9 cellular contexts compared by ENCODE assay signal in the genomic region with DNA sequence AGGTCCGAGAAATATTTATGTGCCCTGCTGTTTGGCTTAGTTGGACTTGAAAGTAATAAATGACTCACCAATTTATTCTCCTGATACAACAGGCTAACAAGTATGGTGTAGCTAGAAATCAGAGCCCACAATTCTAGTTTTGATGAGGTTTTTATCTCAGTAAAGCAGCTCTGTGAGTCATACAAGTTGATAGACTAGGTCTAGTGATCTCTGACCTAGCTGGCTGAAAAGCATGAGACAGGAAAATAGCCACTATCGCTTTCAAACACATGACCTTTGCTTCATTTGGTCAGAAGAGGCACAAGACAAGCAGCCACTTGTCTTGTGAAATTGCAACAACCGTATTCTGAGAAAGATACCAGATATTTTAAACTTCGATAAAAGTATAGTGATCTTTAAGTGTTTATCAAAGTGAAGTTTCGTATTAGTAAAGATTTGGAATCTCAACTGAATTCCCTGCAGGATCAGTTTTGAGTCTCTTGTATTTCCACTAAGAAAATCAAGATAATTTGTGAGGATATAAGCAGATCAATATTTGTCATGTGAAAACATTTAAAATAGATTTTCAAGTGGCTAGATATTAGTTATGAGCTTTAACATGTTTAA.
A peak's percentile ranks its signal among the peaks of the same experiment; 100 is the strongest.
DNase-seq lines count a peak whose midpoint lies in the region; ATAC-seq, FAIRE-seq and TF ChIP-seq lines count a peak whose summit lies in the region.
"Had no signal": no experiment of that assay in that cellular context is flagged by ENCODE, and none has a peak within 500 bp of the region (broad histone marks: within the 10 kb centered on the region; RNA-seq: fewer than 3 reads in every experiment).

No MANE protein-coding gene starts in this region.

- H3K27me3 Mint-ChIP-seq in activated naive CD8-positive, alpha-beta T cell treated with anti-CD3 and anti-CD28 coated beads for 36 hours = no peaks in the 10 kb centered on the region

- no peak overlapping the region for H3K4me3 ChIP-seq in mesendoderm (ENCODE audit: low read length)
- no peak overlapping the region for H3K4me3 ChIP-seq in effector memory CD4-positive, alpha-beta T cell (ENCODE audit: insufficient read depth, low read depth, low read length, poor library complexity, severe bottlenecking)
- H3K4me3 ChIP-seq in tibial artery = no peak overlapping the region

- intact Hi-C loops in tibial artery (cut with DNase I; ENCODE audit: low total_unique reads) = no loop called here

- no peak overlapping the region for H3K4me3 Mint-ChIP-seq in activated naive CD8-positive, alpha-beta T cell treated with anti-CD3 and anti-CD28 coated beads for 36 hours

- peaks cover 5% of the 10 kb centered on the region for H3K4me1 Mint-ChIP-seq in activated naive CD8-positive, alpha-beta T cell treated with anti-CD3 and anti-CD28 coated beads for 36 hours

- no peaks in the 10 kb centered on the region for H3K9me3 Mint-ChIP-seq in activated naive CD8-positive, alpha-beta T cell treated with anti-CD3 and anti-CD28 coated beads for 36 hours

- no peaks in the 10 kb centered on the region for H3K79me1 ChIP-seq in mesendoderm (ENCODE audit: low read length)

- no peak overlapping the region for H4K8ac ChIP-seq in mesendoderm (ENCODE audit: low read depth, low read length)

- no peak overlapping the region for H2BK5ac ChIP-seq in mesendoderm (ENCODE audit: low read length)

- no peak overlapping the region for H2BK120ac ChIP-seq in mesendoderm (ENCODE audit: low read depth, low read length)

- H2AK5ac ChIP-seq in mesendoderm (ENCODE audit: low read length) = no peak overlapping the region

- H3K36me3 ChIP-seq in mesendoderm (ENCODE audit: control insufficient read depth, insufficient read depth, low read length) = no peaks in the 10 kb centered on the region
- no peaks in the 10 kb centered on the region for H3K36me3 ChIP-seq in effector memory CD4-positive, alpha-beta T cell (ENCODE audit: control insufficient read depth, insufficient read depth, low read length)
- H3K36me3 ChIP-seq in tibial artery = no peaks in the 10 kb centered on the region

- no peak overlapping the region for H3K27ac ChIP-seq in mesendoderm (ENCODE audit: low read depth, low read length)
- H3K27ac ChIP-seq in effector memory CD4-positive, alpha-beta T cell (ENCODE audit: insufficient read depth, low read length, poor library complexity, severe bottlenecking) = no peak overlapping the region
- H3K27ac ChIP-seq in tibial artery = no peak overlapping the region

- no peak for TF ChIP-seq CTCF in tibial artery (IDR thresholded peaks at IDR 0.05)

- no peak overlapping the region for H3K18ac ChIP-seq in mesendoderm (ENCODE audit: low read length)

- no peak overlapping the region for H3K27ac Mint-ChIP-seq in activated naive CD8-positive, alpha-beta T cell treated with anti-CD3 and anti-CD28 coated beads for 36 hours

- no peaks in the 10 kb centered on the region for H3K79me2 ChIP-seq in mesendoderm (ENCODE audit: control insufficient read depth, insufficient read depth, low read length)

- H3K9ac ChIP-seq in mesendoderm (ENCODE audit: low read length) = no peak overlapping the region

- DNase-seq in GM12891 (ENCODE audit: insufficient read length, low spot score) (no peak), mesendoderm (peak; percentile 16), tibial artery (no peak), DMS 273 treated with DMSO at 0.1 percent for 48 hours (lab: John Stamatoyannopoulos, UW) (no peak)
- no peak for DNase-seq in effector memory CD4-positive, alpha-beta T cell
- no peak for DNase-seq in activated naive CD8-positive, alpha-beta T cell treated with anti-CD3 and anti-CD28 coated beads for 36 hours
- DNase-seq: T1000 had no signal

- H4K5ac ChIP-seq in mesendoderm (ENCODE audit: low read length) = no peak overlapping the region

- ATAC-seq in HG02798 (IDR thresholded peaks at IDR 0.05; ENCODE audit: poor library complexity, unreplicated experiment) = peak; percentile 79
- peak; percentile 61 for ATAC-seq in SK-N-SH treated with all-trans-retinoic acid at 6 μM for 48 hours

- H3K36me3 Mint-ChIP-seq in activated naive CD8-positive, alpha-beta T cell treated with anti-CD3 and anti-CD28 coated beads for 36 hours = no peaks in the 10 kb centered on the region

- H3K27me3 ChIP-seq in mesendoderm (ENCODE audit: insufficient read depth, low read length, poor library complexity) = no peaks in the 10 kb centered on the region
- H3K27me3 ChIP-seq in effector memory CD4-positive, alpha-beta T cell (replicated peaks; ENCODE audit: control insufficient read depth, insufficient read depth, low read length, poor library complexity, severe bottlenecking) = no peaks in the 10 kb centered on the region
- no peaks in the 10 kb centered on the region for H3K27me3 ChIP-seq in tibial artery

- TF ChIP-seq POLR2A in GM12891 (IDR thresholded peaks at IDR 0.05; ENCODE audit: low read depth, low read length) = no peak

- H3K4me2 ChIP-seq in mesendoderm (ENCODE audit: low read length) = no peak overlapping the region

- no peak overlapping the region for H3K23ac ChIP-seq in mesendoderm (ENCODE audit: low read length)

- peak; percentile 74 for FAIRE-seq in GM12891 (lab: Jason Lieb, UNC)

- no peak overlapping the region for H3K56ac ChIP-seq in mesendoderm (ENCODE audit: low read length)

- no CpG with 5 or more reads among the region's 5 CpGs for WGBS in mesendoderm (ENCODE audit: extremely low coverage, insufficient coverage, low lambda C conversion rate)

- H3K4ac ChIP-seq in mesendoderm (ENCODE audit: low read depth, low read length) = no peak overlapping the region

- no peak overlapping the region for H2BK15ac ChIP-seq in mesendoderm (replicated peaks; ENCODE audit: low read depth)

- H3K4me1 ChIP-seq in mesendoderm (ENCODE audit: control insufficient read depth, low read depth, low read length) (no peaks in the 10 kb centered on the region), tibial artery (no peaks in the 10 kb centered on the region)
- H3K4me1 ChIP-seq in effector memory CD4-positive, alpha-beta T cell (ENCODE audit: control insufficient read depth, insufficient read depth, low read length, poor library complexity, severe bottlenecking) = no peaks in the 10 kb centered on the region

- H3K9me3 ChIP-seq in effector memory CD4-positive, alpha-beta T cell (ENCODE audit: control insufficient read depth, low read length) = no peaks in the 10 kb centered on the region
- H3K9me3 ChIP-seq in tibial artery = no peaks in the 10 kb centered on the region

TF ChIP-seq in GM12891, 5 proteins besides CTCF, POLR2A, EP300 and RAD21:
- no peak for TF ChIP-seq TAF1 (IDR thresholded peaks at IDR 0.05; ENCODE audit: low read depth, low read length)
TF ChIP-seq in GM12891: peak in this region for 0.

TF ChIP-seq in SK-N-SH treated with all-trans-retinoic acid at 6 μM for 48 hours, 23 proteins besides CTCF, POLR2A, EP300 and RAD21 (continues in another document):
- no peak for TF ChIP-seq ZFP30 (CRISPR knock-in tag; IDR thresholded peaks at IDR 0.05)
- no peak for TF ChIP-seq BACH2 (CRISPR knock-in tag; IDR thresholded peaks at IDR 0.05; ENCODE audit: borderline replicate concordance)
- 0 out of 2 replicates have a peak, but pooled peaks have one; percentile 27 for TF ChIP-seq ISL1 (CRISPR knock-in tag; IDR thresholded peaks at IDR 0.05)
- no peak for TF ChIP-seq CSDC2 (CRISPR knock-in tag; IDR thresholded peaks at IDR 0.05)
- TF ChIP-seq, protein P1, sequence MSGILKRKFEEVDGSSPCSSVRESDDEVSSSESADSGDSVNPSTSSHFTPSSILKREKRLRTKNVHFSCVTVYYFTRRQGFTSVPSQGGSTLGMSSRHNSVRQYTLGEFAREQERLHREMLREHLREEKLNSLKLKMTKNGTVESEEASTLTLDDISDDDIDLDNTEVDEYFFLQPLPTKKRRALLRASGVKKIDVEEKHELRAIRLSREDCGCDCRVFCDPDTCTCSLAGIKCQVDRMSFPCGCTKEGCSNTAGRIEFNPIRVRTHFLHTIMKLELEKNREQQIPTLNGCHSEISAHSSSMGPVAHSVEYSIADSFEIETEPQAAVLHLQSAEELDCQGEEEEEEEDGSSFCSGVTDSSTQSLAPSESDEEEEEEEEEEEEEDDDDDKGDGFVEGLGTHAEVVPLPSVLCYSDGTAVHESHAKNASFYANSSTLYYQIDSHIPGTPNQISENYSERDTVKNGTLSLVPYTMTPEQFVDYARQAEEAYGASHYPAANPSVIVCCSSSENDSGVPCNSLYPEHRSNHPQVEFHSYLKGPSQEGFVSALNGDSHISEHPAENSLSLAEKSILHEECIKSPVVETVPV (CRISPR knock-in tag; IDR thresholded peaks at IDR 0.05) = no peak
- TF ChIP-seq ZFP3 (CRISPR knock-in tag; IDR thresholded peaks at IDR 0.05) = 0 out of 2 replicates have a peak, but pooled peaks have one; percentile 16
- TF ChIP-seq GLIS3 (CRISPR knock-in tag; IDR thresholded peaks at IDR 0.05) = no peak
- TF ChIP-seq ZNF8 (CRISPR knock-in tag; IDR thresholded peaks at IDR 0.05) = no peak
- no peak for TF ChIP-seq ZC3H10 (CRISPR knock-in tag; IDR thresholded peaks at IDR 0.05)
- TF ChIP-seq, protein P2, sequence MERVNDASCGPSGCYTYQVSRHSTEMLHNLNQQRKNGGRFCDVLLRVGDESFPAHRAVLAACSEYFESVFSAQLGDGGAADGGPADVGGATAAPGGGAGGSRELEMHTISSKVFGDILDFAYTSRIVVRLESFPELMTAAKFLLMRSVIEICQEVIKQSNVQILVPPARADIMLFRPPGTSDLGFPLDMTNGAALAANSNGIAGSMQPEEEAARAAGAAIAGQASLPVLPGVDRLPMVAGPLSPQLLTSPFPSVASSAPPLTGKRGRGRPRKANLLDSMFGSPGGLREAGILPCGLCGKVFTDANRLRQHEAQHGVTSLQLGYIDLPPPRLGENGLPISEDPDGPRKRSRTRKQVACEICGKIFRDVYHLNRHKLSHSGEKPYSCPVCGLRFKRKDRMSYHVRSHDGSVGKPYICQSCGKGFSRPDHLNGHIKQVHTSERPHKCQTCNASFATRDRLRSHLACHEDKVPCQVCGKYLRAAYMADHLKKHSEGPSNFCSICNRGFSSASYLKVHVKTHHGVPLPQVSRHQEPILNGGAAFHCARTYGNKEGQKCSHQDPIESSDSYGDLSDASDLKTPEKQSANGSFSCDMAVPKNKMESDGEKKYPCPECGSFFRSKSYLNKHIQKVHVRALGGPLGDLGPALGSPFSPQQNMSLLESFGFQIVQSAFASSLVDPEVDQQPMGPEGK (CRISPR knock-in tag; IDR thresholded peaks at IDR 0.05; ENCODE audit: borderline replicate concordance) = no peak
